Comparison of ENCODE assay signal across 1 cellular context in genomic region chr16:49918257-49918656, GRCh38.
A peak's percentile ranks its signal among the peaks of the same experiment; 100 is the strongest.
TF ChIP-seq lines count a peak whose summit lies in the region.

No MANE protein-coding gene starts in this region.

TF ChIP-seq in K562, 482 proteins besides CTCF, POLR2A, EP300 and RAD21:
- TF ChIP-seq CTCFL (IDR thresholded peaks at IDR 0.05; ENCODE audit: borderline replicate concordance, insufficient read depth, low read depth, low read length, poor library complexity, severe bottlenecking) (peak; percentile 29), GABPB1 (CRISPR knock-in tag; IDR thresholded peaks at IDR 0.05) (no peak), L3MBTL2 (IDR thresholded peaks at IDR 0.05) (peak; percentile 31; the same call in 1 of the 2 replicates), MGA (IDR thresholded peaks at IDR 0.05) (peak; percentile 29; the same call in 1 of the 2 replicates), CREM (IDR thresholded peaks at IDR 0.05; ENCODE audit: low read depth) (no peak)
